ENCODE assay signal across 1 cellular context in genomic region chr12:132963947-132964346, GRCh38.
A peak's percentile ranks its signal among the peaks of the same experiment; 100 is the strongest.
TF ChIP-seq lines count a peak whose summit lies in the region.

No MANE protein-coding gene starts in this region.

TF ChIP-seq in HEK293, 187 proteins besides CTCF, POLR2A, EP300 and RAD21:
- TF ChIP-seq ZNF654 (tag by site-specific recombination; IDR thresholded peaks at IDR 0.05; ENCODE audit: low read depth) = 0 out of 2 replicates have a peak, but pooled peaks have one; percentile 3
TF ChIP-seq in HEK293: peak in this region for 1; not testable (repeated sequence) for 186.
